Comparison of ENCODE assay signal across 20 cellular contexts in the genomic region with DNA sequence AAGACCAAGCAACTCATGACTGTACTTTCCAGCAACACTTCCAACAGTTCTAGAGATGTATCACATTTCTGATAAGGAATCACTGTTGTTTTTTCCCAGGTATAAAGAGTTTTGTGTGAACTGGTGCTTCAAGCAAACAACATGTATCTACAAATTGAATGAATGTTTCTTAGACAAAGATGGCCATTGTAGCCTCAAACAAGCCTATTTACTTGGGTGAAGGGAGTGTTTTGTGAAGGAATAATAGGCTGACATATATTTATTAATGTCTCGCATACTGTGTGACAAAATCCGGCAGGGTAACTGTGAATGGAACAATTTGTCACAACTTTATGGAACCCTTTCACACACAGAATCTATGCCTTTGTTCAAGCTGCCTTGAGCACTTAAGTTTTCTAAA.
"Had no signal": no experiment of that assay in that cellular context is flagged by ENCODE, and none has a peak within 500 bp of the region (broad histone marks: within the 10 kb centered on the region; RNA-seq: fewer than 3 reads in every experiment).

No MANE protein-coding gene starts in this region.

- H3K4me3 ChIP-seq: MG63 had no signal

- H3K27me3 ChIP-seq: MG63 had no signal

- H3K9me3 ChIP-seq: MG63 had no signal

- H3K27ac ChIP-seq: RWPE1 had no signal

- H3K36me3 ChIP-seq: MG63 had no signal

- DNase-seq: Karpas-422, KG1, MG63, NCI-H1092, NCI-H1105 treated with DMSO at 0.1 percent for 48 hours, NCI-H1417 treated with DMSO at 0.1 percent for 48 hours, NCI-H146, NCI-H1694 treated with DMSO at 0.1 percent for 48 hours, NCI-H1930, NCI-H2081, NCI-H2171, NCI-H226, NCI-H446, NCI-H510A, NCI-H524 treated with DMSO at 0.1 percent for 48 hours, NCI-H69, NCI-H774, PC-3, SHP77 had no signal
